Comparison of ENCODE assay signal across 2 cellular contexts in the genomic region with DNA sequence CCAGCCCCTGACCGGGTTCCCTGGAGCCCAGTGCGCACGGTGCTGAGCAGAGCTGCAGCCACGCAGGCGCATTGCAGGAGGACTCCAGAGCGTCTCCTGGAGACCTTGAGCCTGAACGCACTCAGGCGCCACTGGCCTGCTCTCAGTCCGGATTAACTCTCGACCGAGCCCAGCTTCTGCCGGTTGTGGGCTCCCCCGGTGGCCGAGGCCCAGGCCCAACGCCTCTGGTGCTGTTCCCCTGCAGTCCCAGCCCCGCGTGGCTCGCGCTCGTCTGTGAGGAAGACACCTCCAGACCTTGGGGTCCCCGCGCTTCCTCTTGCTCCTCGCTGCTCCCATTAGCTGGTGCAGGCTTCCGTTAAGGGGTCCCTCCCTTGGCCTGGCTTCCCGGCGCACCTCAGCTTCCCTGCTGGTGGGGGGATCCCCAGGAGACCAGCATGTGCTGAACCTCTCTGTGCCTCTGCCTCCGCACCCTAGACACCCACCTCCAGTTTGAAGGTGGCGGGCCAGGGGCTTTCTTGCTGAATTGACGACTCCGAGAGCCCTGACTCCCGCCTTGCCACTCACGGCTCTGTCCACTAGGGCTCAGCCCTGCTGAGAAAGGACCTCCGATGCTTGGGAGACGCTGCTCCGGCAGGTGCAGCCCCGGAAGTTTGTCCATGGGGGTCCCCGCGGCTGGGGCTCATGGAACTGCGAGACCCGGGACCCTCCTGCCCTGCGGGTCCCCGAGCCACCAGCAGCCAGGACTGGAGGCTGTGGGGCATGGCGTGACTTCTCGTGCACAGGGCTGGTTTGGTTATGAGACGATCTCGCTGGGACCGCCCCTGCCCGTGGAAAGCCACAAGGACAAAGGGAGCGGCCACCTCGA.
TF ChIP-seq lines count a peak whose summit lies in the region.

No MANE protein-coding gene starts in this region.

TF ChIP-seq in GM12891, 5 proteins besides CTCF, POLR2A, EP300 and RAD21:
- TF ChIP-seq SPI1 (IDR thresholded peaks at IDR 0.05; ENCODE audit: low read depth, low read length) (no peak), PAX5 (IDR thresholded peaks at IDR 0.05; ENCODE audit: insufficient read depth, low read length, severe bottlenecking) (no peak), TAF1 (IDR thresholded peaks at IDR 0.05; ENCODE audit: low read depth, low read length) (no peak), POU2F2 (IDR thresholded peaks at IDR 0.05; ENCODE audit: low read depth, low read length) (no peak), POLR2AphosphoS5 (IDR thresholded peaks at IDR 0.05; ENCODE audit: low read depth, low read length) (no peak)

TF ChIP-seq in K562, 482 proteins besides CTCF, POLR2A, EP300 and RAD21:
- TF ChIP-seq SMAD3 (CRISPR knock-in tag; conservative IDR thresholded peaks at IDR 0.05), result no peak
- TF ChIP-seq, protein P1, sequence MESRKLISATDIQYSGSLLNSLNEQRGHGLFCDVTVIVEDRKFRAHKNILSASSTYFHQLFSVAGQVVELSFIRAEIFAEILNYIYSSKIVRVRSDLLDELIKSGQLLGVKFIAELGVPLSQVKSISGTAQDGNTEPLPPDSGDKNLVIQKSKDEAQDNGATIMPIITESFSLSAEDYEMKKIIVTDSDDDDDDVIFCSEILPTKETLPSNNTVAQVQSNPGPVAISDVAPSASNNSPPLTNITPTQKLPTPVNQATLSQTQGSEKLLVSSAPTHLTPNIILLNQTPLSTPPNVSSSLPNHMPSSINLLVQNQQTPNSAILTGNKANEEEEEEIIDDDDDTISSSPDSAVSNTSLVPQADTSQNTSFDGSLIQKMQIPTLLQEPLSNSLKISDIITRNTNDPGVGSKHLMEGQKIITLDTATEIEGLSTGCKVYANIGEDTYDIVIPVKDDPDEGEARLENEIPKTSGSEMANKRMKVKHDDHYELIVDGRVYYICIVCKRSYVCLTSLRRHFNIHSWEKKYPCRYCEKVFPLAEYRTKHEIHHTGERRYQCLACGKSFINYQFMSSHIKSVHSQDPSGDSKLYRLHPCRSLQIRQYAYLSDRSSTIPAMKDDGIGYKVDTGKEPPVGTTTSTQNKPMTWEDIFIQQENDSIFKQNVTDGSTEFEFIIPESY (CRISPR knock-in tag; IDR thresholded peaks at IDR 0.05), result peak; percentile 98
TF ChIP-seq in K562: peak in this region for 1.
